10 cellular contexts compared by ENCODE assay signal in genomic region chr15:71195242-71195641, GRCh38.
DNase-seq lines count a peak whose midpoint lies in the region; ATAC-seq and TF ChIP-seq lines count a peak whose summit lies in the region.
"Had no signal": no experiment of that assay in that cellular context is flagged by ENCODE, and none has a peak within 500 bp of the region (broad histone marks: within the 10 kb centered on the region; RNA-seq: fewer than 3 reads in every experiment).

No MANE protein-coding gene starts in this region.

- ATAC-seq in GM19328 (IDR thresholded peaks at IDR 0.05; ENCODE audit: unreplicated experiment) (no peak), GM18867 (IDR thresholded peaks at IDR 0.05; ENCODE audit: unreplicated experiment) (no peak), gastrocnemius medialis (no peak)
- ATAC-seq in stimulated activated effector memory CD8-positive, alpha-beta T cell treated with anti-CD3 and anti-CD28 coated beads, Interleukin-12 subunit alpha, Interleukin-12 subunit beta, amount 100 ng/mL, for 72 hours, result no peak
- ATAC-seq: activated naive CD8-positive, alpha-beta T cell treated with anti-CD3 and anti-CD28 coated beads, Interleukin-2, amount 50 U/mL, for 24 hours; stimulated activated naive B cell treated with anti-CD40 and anti-IgM and Interleukin-4, amounts not matched to agents 10 μg/mL and 1 μg/mL and 100 μg/mL, for 72 hours had no signal

- H3K4me3 Mint-ChIP-seq in HFFc6, result no peak overlapping the region
- no peak overlapping the region for H3K4me3 Mint-ChIP-seq in stimulated activated effector memory CD8-positive, alpha-beta T cell treated with anti-CD3 and anti-CD28 coated beads, Interleukin-12 subunit alpha, Interleukin-12 subunit beta, amount 100 ng/mL, for 72 hours
- H3K4me3 Mint-ChIP-seq: activated naive CD8-positive, alpha-beta T cell treated with anti-CD3 and anti-CD28 coated beads, Interleukin-2, amount 50 U/mL, for 24 hours; stimulated activated naive B cell treated with anti-CD40 and anti-IgM and Interleukin-4, amounts not matched to agents 10 μg/mL and 1 μg/mL and 100 μg/mL, for 72 hours had no signal

- peaks cover 15% of the 10 kb centered on the region; the same call in 1 of the 2 replicates for H3K36me3 Mint-ChIP-seq in HFFc6 (ENCODE audit: low read depth)
- H3K36me3 Mint-ChIP-seq in stimulated activated effector memory CD8-positive, alpha-beta T cell treated with anti-CD3 and anti-CD28 coated beads, Interleukin-12 subunit alpha, Interleukin-12 subunit beta, amount 100 ng/mL, for 72 hours, result no peaks in the 10 kb centered on the region
- H3K36me3 Mint-ChIP-seq: stimulated activated naive B cell treated with anti-CD40 and anti-IgM and Interleukin-4, amounts not matched to agents 10 μg/mL and 1 μg/mL and 100 μg/mL, for 72 hours had no signal

- in situ Hi-C loops in gastrocnemius medialis (cut with MboI; ENCODE audit: low sequenced_read_pairs in 4 of 4), result no loop called here

- no peak overlapping the region for H3K4me3 ChIP-seq in SJSA1
- H3K4me3 ChIP-seq in gastrocnemius medialis, result no peak overlapping the region

- intact Hi-C loops in gastrocnemius medialis (cut with DNase I; ENCODE audit: low total_unique reads), result no loop called here

- H3K9me3 ChIP-seq in SJSA1 (replicated peaks) (no peaks in the 10 kb centered on the region), gastrocnemius medialis (no peaks in the 10 kb centered on the region)

- H3K27ac Mint-ChIP-seq in HFFc6, result no peak overlapping the region
- H3K27ac Mint-ChIP-seq in stimulated activated effector memory CD8-positive, alpha-beta T cell treated with anti-CD3 and anti-CD28 coated beads, Interleukin-12 subunit alpha, Interleukin-12 subunit beta, amount 100 ng/mL, for 72 hours, result no peak overlapping the region
- H3K27ac Mint-ChIP-seq: activated naive CD8-positive, alpha-beta T cell treated with anti-CD3 and anti-CD28 coated beads, Interleukin-2, amount 50 U/mL, for 24 hours; stimulated activated naive B cell treated with anti-CD40 and anti-IgM and Interleukin-4, amounts not matched to agents 10 μg/mL and 1 μg/mL and 100 μg/mL, for 72 hours had no signal

- H3K4me1 ChIP-seq in SJSA1 (replicated peaks) (no peaks in the 10 kb centered on the region), gastrocnemius medialis (peaks cover 0 to 6% of the 10 kb centered on the region in 2 donors)

- no peak for TF ChIP-seq POLR2A in gastrocnemius medialis (IDR thresholded peaks at IDR 0.05)

- H3K27me3 ChIP-seq in SJSA1 (replicated peaks) (no peaks in the 10 kb centered on the region), gastrocnemius medialis (no peaks in the 10 kb centered on the region)

- H3K27me3 Mint-ChIP-seq in HFFc6 (ENCODE audit: insufficient read depth), result no peaks in the 10 kb centered on the region; the same call in 1 of the 2 replicates

- no peaks in the 10 kb centered on the region for H3K9me3 Mint-ChIP-seq in HFFc6
- peaks cover 3% of the 10 kb centered on the region for H3K9me3 Mint-ChIP-seq in stimulated activated effector memory CD8-positive, alpha-beta T cell treated with anti-CD3 and anti-CD28 coated beads, Interleukin-12 subunit alpha, Interleukin-12 subunit beta, amount 100 ng/mL, for 72 hours
- H3K9me3 Mint-ChIP-seq: activated naive CD8-positive, alpha-beta T cell treated with anti-CD3 and anti-CD28 coated beads, Interleukin-2, amount 50 U/mL, for 24 hours had no signal

- peaks cover 20% of the 10 kb centered on the region for H3K4me1 Mint-ChIP-seq in HFFc6 (ENCODE audit: low read depth)
- H3K4me1 Mint-ChIP-seq in stimulated activated effector memory CD8-positive, alpha-beta T cell treated with anti-CD3 and anti-CD28 coated beads, Interleukin-12 subunit alpha, Interleukin-12 subunit beta, amount 100 ng/mL, for 72 hours, result no peaks in the 10 kb centered on the region
- H3K4me1 Mint-ChIP-seq: activated naive CD8-positive, alpha-beta T cell treated with anti-CD3 and anti-CD28 coated beads, Interleukin-2, amount 50 U/mL, for 24 hours had no signal

- H3K36me3 ChIP-seq in SJSA1, result no peaks in the 10 kb centered on the region
- no peaks in the 10 kb centered on the region for H3K36me3 ChIP-seq in gastrocnemius medialis

- DNase-seq in AG09319 (ENCODE audit: extremely low read depth, low read depth) (no peak), HFFc6 (peak; percentile 9), SJSA1 (ENCODE audit: low read depth in 1 of 2, low spot score in 2 of 2) (peak; percentile 21 to 25), hepatic stellate cell (ENCODE audit: low spot score) (peak; percentile 32), gastrocnemius medialis (no peak)
- no peak for DNase-seq in stimulated activated effector memory CD8-positive, alpha-beta T cell treated with anti-CD3 and anti-CD28 coated beads, Interleukin-12 subunit alpha, Interleukin-12 subunit beta, amount 100 ng/mL, for 72 hours (ENCODE audit: low spot score in 2 of 2)
- DNase-seq: activated naive CD8-positive, alpha-beta T cell treated with anti-CD3 and anti-CD28 coated beads, Interleukin-2, amount 50 U/mL, for 24 hours; stimulated activated naive B cell treated with anti-CD40 and anti-IgM and Interleukin-4, amounts not matched to agents 10 μg/mL and 1 μg/mL and 100 μg/mL, for 72 hours had no signal

- no peak overlapping the region for H3K27ac ChIP-seq in SJSA1
- no peak overlapping the region for H3K27ac ChIP-seq in gastrocnemius medialis

- TF ChIP-seq CTCF in AG09319 (IDR thresholded peaks at IDR 0.05; ENCODE audit: low read depth, low read length) (peak; percentile 6), HFFc6 (IDR thresholded peaks at IDR 0.05) (peak; percentile 70), gastrocnemius medialis (IDR thresholded peaks at IDR 0.05 in 4 of 5, conservative IDR thresholded peaks at IDR 0.05 in 1 of 5) (no peak)

Comparison
In these comparisons a context has a peak if more than half of its experiments do, and no peak if none do; other contexts are left out.
1. DNase-seq: peak in HFFc6 (single experiment), SJSA1 (2 of 2) and hepatic stellate cell (single experiment); none in AG09319 (single experiment), gastrocnemius medialis (0 of 2) and stimulated activated effector memory CD8-positive, alpha-beta T cell treated with anti-CD3 and anti-CD28 coated beads, Interleukin-12 subunit alpha, Interleukin-12 subunit beta, amount 100 ng/mL, for 72 hours (0 of 2).
2. CTCF ChIP-seq: peak in AG09319 (single experiment) and HFFc6 (single experiment); none in gastrocnemius medialis (0 of 5).